ENCODE assay signal across 17 cellular contexts in genomic region chr2:36492216-36492945, GRCh38.
DNase-seq lines count a peak whose midpoint lies in the region; ATAC-seq, FAIRE-seq and TF ChIP-seq lines count a peak whose summit lies in the region.
"Had no signal": no experiment of that assay in that cellular context is flagged by ENCODE, and none has a peak within 500 bp of the region (broad histone marks: within the 10 kb centered on the region; RNA-seq: fewer than 3 reads in every experiment).

No MANE protein-coding gene starts in this region.

- H3K79me2 ChIP-seq in HepG2 (ENCODE audit: insufficient read depth, low read length) (no peaks in the 10 kb centered on the region), osteoblast (ENCODE audit: insufficient read depth, low read length) (peaks cover 68% of the 10 kb centered on the region)

- CTCF ChIA-PET in HepG2 (lab: Yijun Ruan, JAX; ENCODE audit: low intra/inter-chr PET ratio, low total read pairs) = no interaction called here

- H2AFZ ChIP-seq in HepG2 (ENCODE audit: low read length) (no peak overlapping the region), osteoblast (ENCODE audit: low read length) (no peak overlapping the region)
- H2AFZ ChIP-seq: PC-9 had no signal

- H3K27me3 ChIP-seq in HepG2 (ENCODE audit: control insufficient read depth in 1 of 2, insufficient read depth in 2 of 2, low read length in 2 of 2) = no peaks in the 10 kb centered on the region
- H3K27me3 ChIP-seq in right lobe of liver = no peaks in the 10 kb centered on the region
- H3K27me3 ChIP-seq in osteoblast (ENCODE audit: insufficient read depth, low read length) = no peaks in the 10 kb centered on the region
- H3K27me3 ChIP-seq in Peyer's patch = no peaks in the 10 kb centered on the region
- H3K27me3 ChIP-seq: suprapubic skin had no signal

- no peak overlapping the region for H3K4me3 ChIP-seq in HepG2 (replicated peaks in 1 of 3; ENCODE audit: insufficient read depth in 1 of 3, low read depth in 2 of 3, low read length in 3 of 3)
- H3K4me3 ChIP-seq in right lobe of liver = no peak overlapping the region
- H3K4me3 ChIP-seq in coronary artery = no peak overlapping the region
- no peak overlapping the region for H3K4me3 ChIP-seq in osteoblast (ENCODE audit: insufficient read depth, low read length)
- no peak overlapping the region for H3K4me3 ChIP-seq in Peyer's patch
- H3K4me3 ChIP-seq: PC-9, suprapubic skin had no signal

- H3K36me3 ChIP-seq in HepG2 (replicated peaks in 1 of 2; ENCODE audit: control insufficient read depth in 1 of 2, insufficient read depth in 2 of 2, low read length in 2 of 2) (peaks cover 18 to 65% of the 10 kb centered on the region in 2 experiments), right lobe of liver (no peaks in the 10 kb centered on the region), osteoblast (ENCODE audit: insufficient read depth, low read length) (peaks cover 82% of the 10 kb centered on the region), Peyer's patch (no peaks in the 10 kb centered on the region)
- H3K36me3 ChIP-seq: suprapubic skin had no signal

- DNase-seq in HepG2 (ENCODE audit: low spot score) (no peak), right lobe of liver (no peak), coronary artery (ENCODE audit: low spot score) (no peak), osteoblast (ENCODE audit: insufficient read length, low spot score, missing footprints) (no peak), germinal center (ENCODE audit: low spot score) (no peak), Peyer's patch (no peak), iPS-NIHi11 (ENCODE audit: low spot score) (no peak)
- DNase-seq: activated CD4-positive, alpha-beta memory T cell treated with anti-CD3 and anti-CD28 coated beads, Interleukin-2, amount 10 ng/mL, durations not matched to agents 7 days and 5 days; activated effector memory CD4-positive, alpha-beta T cell treated with Interleukin-2 at 50 U/mL for 16 hours; immature natural killer cell; naive B cell; NCI-H1105 treated with DMSO at 0.1 percent for 48 hours; PC-9; T-helper 9 cell had no signal

- no peak for ATAC-seq in HepG2
- ATAC-seq in right lobe of liver = no peak
- no peak for ATAC-seq in HG03442 (IDR thresholded peaks at IDR 0.05; ENCODE audit: unreplicated experiment)

- H4K20me1 ChIP-seq in HepG2 (ENCODE audit: insufficient read depth, low read length) (no peaks in the 10 kb centered on the region), osteoblast (ENCODE audit: insufficient read depth, low read length) (no peaks in the 10 kb centered on the region)

- BruUV-seq in HepG2 (replicated peaks; lab: Mats Ljungman, UMichigan) = no TSS peak

- TF ChIP-seq RAD21 in HepG2 (CRISPR knock-in tag; IDR thresholded peaks at IDR 0.05) = no peak

- H3K4me2 ChIP-seq in HepG2 (ENCODE audit: low read depth, low read length) = no peak overlapping the region
- no peak overlapping the region for H3K4me2 ChIP-seq in osteoblast (ENCODE audit: insufficient read depth, low read length)
- H3K4me2 ChIP-seq: PC-9 had no signal

- no peak for TF ChIP-seq EP300 in HepG2 (IDR thresholded peaks at IDR 0.05; ENCODE audit: low read depth in 2 of 2, low read length in 2 of 2)
- no peak for TF ChIP-seq EP300 in HepG2 (CRISPR knock-in tag; IDR thresholded peaks at IDR 0.05; ENCODE audit: borderline replicate concordance)

- H3K27ac ChIP-seq in HepG2 (ENCODE audit: extremely low read length, insufficient read depth, low read length) (no peak overlapping the region), right lobe of liver (no peak overlapping the region), coronary artery (peak overlapping the region; percentile 74 to 88), osteoblast (ENCODE audit: low read depth, low read length) (peak overlapping the region; percentile 95), Peyer's patch (no peak overlapping the region)
- H3K27ac ChIP-seq: PC-9, suprapubic skin had no signal

- H3K9ac ChIP-seq in HepG2 (ENCODE audit: insufficient read depth, low read depth, low read length) = no peak overlapping the region

- 97% methylated on average over 6 of the region's 6 CpGs for WGBS in HepG2 (ENCODE audit: low lambda C conversion rate)
- 52% methylated on average over 6 of the region's 6 CpGs for WGBS in right lobe of liver (ENCODE audit: insufficient coverage, low coverage, low lambda C conversion rate, missing lambda C conversion rate)

- TF ChIP-seq POLR2A in HepG2 (IDR thresholded peaks at IDR 0.05; ENCODE audit: insufficient read depth in 1 of 2, low read depth in 2 of 2, low read length in 2 of 2) = no peak
- TF ChIP-seq POLR2A in right lobe of liver (IDR thresholded peaks at IDR 0.05) = no peak
- TF ChIP-seq POLR2A in Peyer's patch (IDR thresholded peaks at IDR 0.05) = no peak

- TF ChIP-seq CTCF in HepG2 (CRISPR knock-in tag; IDR thresholded peaks at IDR 0.05) (no peak), right lobe of liver (IDR thresholded peaks at IDR 0.05) (no peak), coronary artery (IDR thresholded peaks at IDR 0.05) (no peak), osteoblast (IDR thresholded peaks at IDR 0.05; ENCODE audit: extremely low read depth, low read depth, low read length) (no peak), Peyer's patch (IDR thresholded peaks at IDR 0.05) (no peak)

- in situ Hi-C loops in HepG2 (cut with HindIII; ENCODE audit: extremely low pct_ligation_motif_present, low pct_unique_long_range_greater_than_20kb) = no loop called here

- POLR2A ChIA-PET in HepG2 (lab: Yijun Ruan, JAX) = interaction anchor here (0.9 kb wide), 1 partner anchor 112 kb away, joined by 3 read pairs; no protein-coding TSS in a partner anchor

- intact Hi-C loops in HepG2 (cut with micrococcal nuclease; ENCODE audit: unreplicated experiment) (no loop called here), right lobe of liver (cut with DNase I) (no loop called here)

- peaks cover 13% of the 10 kb centered on the region for H3K4me1 ChIP-seq in HepG2 (ENCODE audit: insufficient read depth, low read length)
- no peaks in the 10 kb centered on the region for H3K4me1 ChIP-seq in right lobe of liver
- peaks cover 60% of the 10 kb centered on the region for H3K4me1 ChIP-seq in osteoblast (ENCODE audit: insufficient read depth, low read length)
- H3K4me1 ChIP-seq in Peyer's patch = no peaks in the 10 kb centered on the region
- H3K4me1 ChIP-seq: suprapubic skin had no signal

- no peak for FAIRE-seq in HepG2 (lab: Jason Lieb, UNC)
- FAIRE-seq: D721Med had no signal

- H3K9me3 ChIP-seq in HepG2 (ENCODE audit: low read length) (no peaks in the 10 kb centered on the region), right lobe of liver (no peaks in the 10 kb centered on the region), osteoblast (ENCODE audit: low read depth, low read length) (no peaks in the 10 kb centered on the region), Peyer's patch (no peaks in the 10 kb centered on the region)
- H3K9me3 ChIP-seq: suprapubic skin had no signal

TF ChIP-seq in HepG2, 621 proteins besides CTCF, POLR2A, EP300 and RAD21:
- TF ChIP-seq YEATS2 (CRISPR knock-in tag; IDR thresholded peaks at IDR 0.05; ENCODE audit: borderline replicate concordance) = no peak
- no peak for TF ChIP-seq E2F2 (CRISPR knock-in tag; IDR thresholded peaks at IDR 0.05; ENCODE audit: borderline replicate concordance)
- TF ChIP-seq ZNF776 (CRISPR knock-in tag; IDR thresholded peaks at IDR 0.05) = no peak
- TF ChIP-seq TARDBP (CRISPR knock-in tag; IDR thresholded peaks at IDR 0.05) = 0 out of 2 replicates have a peak, but pooled peaks have one; percentile 16

Comparison
In these comparisons a context has a peak if more than half of its experiments do, and no peak if none do; other contexts are left out.
1. H3K27ac ChIP-seq: peak in coronary artery (2 of 2) and osteoblast (single experiment); none in HepG2 (single experiment), right lobe of liver (0 of 3) and Peyer's patch (0 of 4).